In the genomic region with DNA sequence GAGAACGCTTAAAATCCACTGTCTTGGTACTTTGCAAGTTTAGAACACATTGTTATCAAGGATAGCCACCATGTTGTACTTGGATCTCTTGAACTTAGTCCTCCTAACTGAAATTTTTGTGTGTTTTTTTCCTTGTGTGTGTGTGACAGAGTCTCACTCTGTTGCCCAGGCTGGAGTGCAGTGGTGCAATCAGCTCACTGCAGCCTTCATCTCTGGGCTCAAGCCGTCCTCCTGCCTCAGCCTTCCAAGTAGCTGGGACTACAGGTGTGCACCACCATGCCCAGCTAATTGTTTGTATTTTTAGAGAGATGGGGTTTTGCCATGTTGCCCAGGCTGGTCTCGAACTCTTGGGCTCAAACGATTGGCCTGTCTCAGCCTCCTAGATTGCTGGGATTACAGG, we compare ENCODE assay signal across 1 cellular context. TPM values are rescaled to one million over a fixed set of nuclear protein-coding genes. Genes with fewer than 3 reads are reported as not detected.
"Had no signal": no experiment of that assay in that cellular context is flagged by ENCODE, and none has a peak within 500 bp of the region (broad histone marks: within the 10 kb centered on the region; RNA-seq: fewer than 3 reads in every experiment).

No MANE protein-coding gene starts in this region.

RNA-seq across cellular contexts. Expression of a gene that starts 34.5 kb away (rescaled TPM):
- polyA plus RNA-seq: IgD-negative memory B cell had no signal
